In genomic region chrX:48540480-48540879, GRCh38 we compare ENCODE assay signal across 7 cellular contexts. TPM values are rescaled to one million over a fixed set of nuclear protein-coding genes. Genes with fewer than 3 reads are reported as not detected.
A peak's percentile ranks its signal among the peaks of the same experiment; 100 is the strongest.
DNase-seq lines count a peak whose midpoint lies in the region; ATAC-seq and TF ChIP-seq lines count a peak whose summit lies in the region.
"Had no signal": no experiment of that assay in that cellular context is flagged by ENCODE, and none has a peak within 500 bp of the region (broad histone marks: within the 10 kb centered on the region; RNA-seq: fewer than 3 reads in every experiment).

No MANE protein-coding gene starts in this region.

- H3K9ac ChIP-seq in HUES64 (ENCODE audit: low read depth, low read length) (no peak overlapping the region), mammary epithelial cell (ENCODE audit: insufficient read depth, low read length) (no peak overlapping the region)

- intact Hi-C loops in mammary epithelial cell (cut with micrococcal nuclease): loop anchor here (1.0 kb wide), 1 partner anchor 51 kb away; no protein-coding TSS in a partner anchor
- intact Hi-C loops in psoas muscle (cut with DNase I): no loop called here

- H3K27me3 ChIP-seq in HUES64 (ENCODE audit: insufficient read depth, low read length): no peaks in the 10 kb centered on the region
- H3K27me3 ChIP-seq in mammary epithelial cell (ENCODE audit: insufficient read depth, low read length): no peaks in the 10 kb centered on the region
- no peaks in the 10 kb centered on the region for H3K27me3 ChIP-seq in psoas muscle (ENCODE audit: insufficient read depth in 3 of 3, low read length in 2 of 3)

- ATAC-seq in psoas muscle (no peak), HG03521 (IDR thresholded peaks at IDR 0.05; ENCODE audit: unreplicated experiment) (no peak), GM21390 (IDR thresholded peaks at IDR 0.05; ENCODE audit: unreplicated experiment) (no peak)

- TSS peak; percentile 13 for BruUV-seq in mammary epithelial cell (replicated peaks; lab: Mats Ljungman, UMichigan)

- H3K4me3 ChIP-seq in HUES64 (ENCODE audit: low read length): peak overlapping the region; percentile 84
- H3K4me3 ChIP-seq in mammary epithelial cell (replicated peaks in 1 of 3; ENCODE audit: insufficient read depth in 1 of 3, low read depth in 2 of 3, low read length in 3 of 3): peak overlapping the region; percentile 54 to 59 (median 59)
- H3K4me3 ChIP-seq in psoas muscle: peak overlapping the region; percentile 82

- H3K79me2 ChIP-seq in mammary epithelial cell (ENCODE audit: insufficient read depth, low read length): peaks cover 20% of the 10 kb centered on the region

- H2AFZ ChIP-seq in mammary epithelial cell (ENCODE audit: low read depth, low read length): no peak overlapping the region

- H3K9me3 ChIP-seq in HUES64 (ENCODE audit: insufficient read depth, low read depth, low read length) (no peaks in the 10 kb centered on the region), mammary epithelial cell (replicated peaks; ENCODE audit: insufficient read depth, low read length) (no peaks in the 10 kb centered on the region), psoas muscle (no peaks in the 10 kb centered on the region)

- H3K36me3 ChIP-seq in HUES64 (ENCODE audit: insufficient read depth, low read length): peaks cover 7% of the 10 kb centered on the region
- H3K36me3 ChIP-seq in mammary epithelial cell (ENCODE audit: insufficient read depth, low read length): peaks cover 2% of the 10 kb centered on the region
- peaks cover 0 to 34% of the 10 kb centered on the region in 2 donors for H3K36me3 ChIP-seq in psoas muscle (ENCODE audit: insufficient read depth in 1 of 2, low read depth in 1 of 2)

- WGBS in HUES64: 88% methylated on average over 7 of the region's 7 CpGs
- 89% methylated on average over 5 of the region's 7 CpGs for WGBS in mammary epithelial cell (ENCODE audit: low coverage, missing lambda C conversion rate)
- 81 to 97% (median 91%) methylated on average over 5 to 7 of the region's 7 CpGs for WGBS in psoas muscle, 3 donors

- CTCF ChIA-PET in mammary epithelial cell (lab: Charles Lee; ENCODE audit: low non-redundant PET): no interaction called here

- TF ChIP-seq CTCF in mammary epithelial cell (conservative IDR thresholded peaks at IDR 0.05 in 1 of 2, IDR thresholded peaks at IDR 0.05 in 1 of 2; ENCODE audit: extremely low read depth in 1 of 2, insufficient read depth in 1 of 2, low read depth in 1 of 2, low read length in 2 of 2): no peak
- TF ChIP-seq CTCF in psoas muscle (IDR thresholded peaks at IDR 0.05): no peak

- DNase-seq in mammary epithelial cell (no peak), psoas muscle (no peak), SW 1271 (lab: John Stamatoyannopoulos, UW) (no peak)
- DNase-seq: amniotic stem cell had no signal

- in situ Hi-C loops in mammary epithelial cell (cut with MboI; ENCODE audit: low sequenced_read_pairs in 2 of 2): no loop called here

- peak overlapping the region; percentile 65 for H3K4me2 ChIP-seq in mammary epithelial cell (ENCODE audit: insufficient read depth, low read depth, low read length)

- H3K27ac ChIP-seq in HUES64 (ENCODE audit: low read depth, low read length): no peak overlapping the region
- peak overlapping the region; percentile 52 for H3K27ac ChIP-seq in mammary epithelial cell (ENCODE audit: insufficient read depth, low read depth, low read length)
- peak overlapping the region; percentile 89 for H3K27ac ChIP-seq in psoas muscle

- dilution Hi-C loops in mammary epithelial cell (cut with HindIII; ENCODE audit: low sequenced_read_pairs): no loop called here

- H4K20me1 ChIP-seq in mammary epithelial cell (ENCODE audit: insufficient read depth, low read length): no peaks in the 10 kb centered on the region

- H3K4me1 ChIP-seq in HUES64 (ENCODE audit: insufficient read depth, low read length): no peaks in the 10 kb centered on the region
- H3K4me1 ChIP-seq in mammary epithelial cell (ENCODE audit: insufficient read depth, low read length): peaks cover 6% of the 10 kb centered on the region
- no peaks in the 10 kb centered on the region for H3K4me1 ChIP-seq in psoas muscle

RNA-seq across cellular contexts. Expression of gene TBC1D25, which starts 1.0 kb away (rescaled TPM):
- polyA plus RNA-seq in HUES64 (2013, experiment 1 of 2): 4.6 TPM
- 5.4 TPM for polyA plus RNA-seq in HUES64 (2013, experiment 2 of 2)
- total RNA-seq in mammary epithelial cell (10 to 100 TPM; 14.7 to 16.7 TPM), psoas muscle (10 to 100 TPM; 10.5 to 18.4 (median 16.9) TPM)
- polyA plus RNA-seq in mammary epithelial cell (13.1 TPM), psoas muscle (10 to 100 TPM in 1 of 3 donors, 1 to 10 TPM in 2; 9.3 to 12.1 (median 9.4) TPM)
- polyA minus RNA-seq in mammary epithelial cell: 35.2 TPM

RNA-seq across cellular contexts. Expression of gene EBP, which starts 18.9 kb away (rescaled TPM):
- polyA plus RNA-seq in HUES64 (2013, experiment 1 of 2): 174 TPM
- polyA plus RNA-seq in HUES64 (2013, experiment 2 of 2): 175 TPM
- total RNA-seq in mammary epithelial cell (100 to 1,000 TPM in 1 of 2 donors, 10 to 100 TPM in 1; 86.4 to 292 TPM), psoas muscle (1 to 10 TPM; 3.8 to 8.1 (median 6.4) TPM)
- polyA plus RNA-seq in mammary epithelial cell (538 TPM), psoas muscle (10 to 100 TPM in 1 of 3 donors, 1 to 10 TPM in 2; 8.7 to 11.9 (median 9.7) TPM)
- polyA minus RNA-seq in mammary epithelial cell: 972 TPM

RNA-seq across cellular contexts. Expression of gene PORCN, which starts 31.7 kb away (rescaled TPM):
- 10.4 TPM for polyA plus RNA-seq in HUES64 (2013, experiment 1 of 2)
- 11.5 TPM for polyA plus RNA-seq in HUES64 (2013, experiment 2 of 2)
- total RNA-seq in mammary epithelial cell (100 to 1,000 TPM in 1 of 2 donors, 10 to 100 TPM in 1; 36.2 to 113 TPM), psoas muscle (1 to 10 TPM; 4.8 to 9.2 (median 7.6) TPM)
- polyA plus RNA-seq in mammary epithelial cell (86.4 TPM), psoas muscle (10 to 100 TPM in 1 of 3 donors, 1 to 10 TPM in 2; 8.4 to 12.2 (median 8.7) TPM)
- 111 TPM for polyA minus RNA-seq in mammary epithelial cell

RNA-seq across cellular contexts. Expression of gene RBM3, which starts 33.8 kb away (rescaled TPM):
- 204 TPM for polyA plus RNA-seq in HUES64 (2013, experiment 1 of 2)
- polyA plus RNA-seq in HUES64 (2013, experiment 2 of 2): 168 TPM
- total RNA-seq in mammary epithelial cell: 100 to 1,000 TPM; 246 to 289 TPM
- 212 TPM for polyA plus RNA-seq in mammary epithelial cell
- 215 TPM for polyA minus RNA-seq in mammary epithelial cell
- 100 to 1,000 TPM in 2 of 4 donors, 10 to 100 TPM in 2; 15.9 to 206 (median 83.2) TPM for total RNA-seq in psoas muscle
- polyA plus RNA-seq in psoas muscle: 100 to 1,000 TPM in 1 of 3 donors, 10 to 100 TPM in 2; 26.4 to 137 (median 68.9) TPM

RNA-seq across cellular contexts. Expression of gene WDR13, which starts 56.8 kb away (rescaled TPM):
- 23.5 TPM for polyA plus RNA-seq in HUES64 (2013, experiment 1 of 2)
- polyA plus RNA-seq in HUES64 (2013, experiment 2 of 2): 26.6 TPM
- total RNA-seq in mammary epithelial cell (10 to 100 TPM; 80.7 to 84.8 TPM), psoas muscle (100 to 1,000 TPM; 103 to 155 (median 116) TPM)
- polyA plus RNA-seq in mammary epithelial cell (82.4 TPM), psoas muscle (100 to 1,000 TPM; 112 to 171 (median 132) TPM)
- 163 TPM for polyA minus RNA-seq in mammary epithelial cell

Comparison
In these comparisons a context has a peak if more than half of its experiments do, and no peak if none do; other contexts are left out.
1. RNA of gene EBP, which starts 18.9 kb away (total RNA-seq): 86.4 to 292 TPM in mammary epithelial cell; 3.8 to 8.1 TPM in psoas muscle; every median in the first group is over 4 times any median in the second.
2. Peak in every context shown above with its lines, with median percentiles within 50 percentile points of each other: H3K4me3 ChIP-seq.